8 cellular contexts compared by ENCODE assay signal in genomic region chr12:74021937-74022336, GRCh38.
DNase-seq lines count a peak whose midpoint lies in the region; ATAC-seq and TF ChIP-seq lines count a peak whose summit lies in the region.

No MANE protein-coding gene starts in this region.

- H3K9me3 ChIP-seq in Caco-2 (no peaks in the 10 kb centered on the region), Peyer's patch (no peaks in the 10 kb centered on the region)

- H3K27ac Mint-ChIP-seq in Caco-2 (ENCODE audit: unreplicated experiment), result no peak overlapping the region

- no peaks in the 10 kb centered on the region for H3K27me3 ChIP-seq in Caco-2 (replicated peaks; ENCODE audit: control insufficient read depth, insufficient read depth, low read length)
- no peaks in the 10 kb centered on the region for H3K27me3 ChIP-seq in Peyer's patch

- H3K4me3 Mint-ChIP-seq in Caco-2 (ENCODE audit: unreplicated experiment), result no peak overlapping the region

- BruUV-seq in Caco-2 (replicated peaks; lab: Mats Ljungman, UMichigan), result no TSS peak

- H3K36me3 ChIP-seq in Caco-2 (ENCODE audit: control insufficient read depth, insufficient read depth, low read length), result no peaks in the 10 kb centered on the region
- no peaks in the 10 kb centered on the region for H3K36me3 ChIP-seq in Peyer's patch

- CTCF ChIA-PET in Caco-2 (lab: Charles Lee), result interaction anchor here (0.6 to 2.0 kb wide), 7 partner anchors 18 to 394 kb away, joined by 3 to 14 read pairs (median 5); no protein-coding TSS in a partner anchor

- no peak for TF ChIP-seq POLR2A in Peyer's patch (IDR thresholded peaks at IDR 0.05)

- intact Hi-C loops in Caco-2 (cut with micrococcal nuclease; ENCODE audit: unreplicated experiment), result loop anchor here (1.0 to 5.0 kb wide), 7 partner anchors 21 to 390 kb away; no protein-coding TSS in a partner anchor

- no peaks in the 10 kb centered on the region for H3K27me3 Mint-ChIP-seq in Caco-2 (ENCODE audit: insufficient read depth, unreplicated experiment)

- H3K36me3 Mint-ChIP-seq in Caco-2 (ENCODE audit: insufficient read depth, unreplicated experiment), result no peaks in the 10 kb centered on the region

- H3K27ac ChIP-seq in substantia nigra (ENCODE audit: low read depth, low read length, poor library complexity, severe bottlenecking), result no peak overlapping the region
- H3K27ac ChIP-seq in Peyer's patch, result no peak overlapping the region

- ATAC-seq in GM18519 (IDR thresholded peaks at IDR 0.05; ENCODE audit: low FRiP score, unreplicated experiment) (peak; percentile 99), HG02884 (IDR thresholded peaks at IDR 0.05; ENCODE audit: unreplicated experiment) (peak; percentile 100)

- H3K4me1 Mint-ChIP-seq in Caco-2 (ENCODE audit: low read depth, unreplicated experiment), result no peaks in the 10 kb centered on the region

- DNase-seq in Caco-2 (peak; percentile 80 to 82), NCI-H2029 (lab: John Stamatoyannopoulos, UW) (peak; percentile 29), amniotic stem cell (lab: John Stamatoyannopoulos, UW) (peak; percentile 20), iPS-NIHi11 (ENCODE audit: low spot score) (peak; percentile 53), substantia nigra (lab: John Stamatoyannopoulos, UW) (peak in 38 of 49 donors; percentile 1 to 77 (median 29)), Peyer's patch (no peak)

- H3K4me3 ChIP-seq in Caco-2 (ENCODE audit: low read depth, low read length) (no peak overlapping the region), Peyer's patch (no peak overlapping the region)

- TF ChIP-seq CTCF in Caco-2 (IDR thresholded peaks at IDR 0.05; ENCODE audit: insufficient read depth in 1 of 2, low read depth in 1 of 2, low read length in 1 of 2, severe bottlenecking in 1 of 2, unreplicated experiment in 1 of 2) (peak; percentile 79 to 93), Peyer's patch (IDR thresholded peaks at IDR 0.05) (peak in 3 of 6 experiments; percentile 13 to 15 (median 14))

- no peaks in the 10 kb centered on the region for H3K9me3 Mint-ChIP-seq in Caco-2 (ENCODE audit: unreplicated experiment)

- POLR2A ChIA-PET in Caco-2 (lab: Charles Lee), result no interaction called here

- 0 out of 2 replicates have a peak, but pooled peaks cover 3% of the 10 kb centered on the region for H3K4me1 ChIP-seq in Caco-2
- H3K4me1 ChIP-seq in Peyer's patch, result no peaks in the 10 kb centered on the region

Comparison
In these comparisons a context has a peak if more than half of its experiments do, and no peak if none do; other contexts are left out.
1. DNase-seq: peak in Caco-2 (2 of 2), NCI-H2029 (single experiment), amniotic stem cell (single experiment), iPS-NIHi11 (single experiment) and substantia nigra (38 of 49); none in Peyer's patch (0 of 3).